Comparison of ENCODE assay signal across 12 cellular contexts in the genomic region with DNA sequence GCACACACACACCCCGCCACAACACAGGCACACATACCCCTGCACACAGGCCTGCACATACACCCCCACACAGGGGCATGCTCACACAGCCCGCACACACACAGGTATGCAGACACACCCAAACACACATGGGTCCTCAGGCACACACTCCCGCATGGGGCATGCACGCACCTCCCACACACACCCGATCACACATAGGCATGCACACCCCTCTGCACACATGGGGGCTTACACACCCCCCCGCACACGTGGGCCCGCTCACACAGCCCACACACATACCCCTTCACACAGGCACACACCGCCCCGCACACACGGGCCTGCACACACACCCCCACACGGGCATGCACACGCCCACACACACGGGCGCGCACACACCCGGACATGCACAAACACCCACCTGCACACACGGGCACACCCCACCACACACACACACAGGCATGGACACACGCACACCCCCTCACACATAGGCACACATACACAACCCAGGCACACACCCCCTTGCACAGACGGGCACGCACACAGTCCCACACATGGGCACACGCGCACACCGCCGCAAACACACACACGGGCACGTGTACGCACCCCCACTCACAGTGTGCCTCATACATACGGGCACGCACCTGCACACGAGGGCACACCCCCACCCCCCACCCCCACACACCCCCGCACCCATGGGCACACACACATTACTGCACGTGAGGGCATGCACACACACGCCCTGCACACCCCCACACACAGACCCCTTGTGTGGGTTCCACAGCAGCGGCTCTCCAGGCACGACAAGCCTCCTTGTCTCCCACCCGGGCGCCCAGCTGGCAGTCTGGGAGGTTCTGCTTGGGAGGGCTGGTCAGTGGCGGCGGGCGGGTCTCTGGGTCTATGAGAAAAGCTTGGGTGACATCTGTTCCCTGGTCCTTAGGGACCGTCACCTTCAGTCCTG. TPM values are rescaled to one million over a fixed set of nuclear protein-coding genes. Genes with fewer than 3 reads are reported as not detected.
"Had no signal": no experiment of that assay in that cellular context is flagged by ENCODE, and none has a peak within 500 bp of the region (broad histone marks: within the 10 kb centered on the region; RNA-seq: fewer than 3 reads in every experiment).

No MANE protein-coding gene starts in this region.

- H3K27ac ChIP-seq: dorsolateral prefrontal cortex, heart right ventricle, right atrium auricular region had no signal

- H3K4me1 ChIP-seq: heart right ventricle, right atrium auricular region had no signal

- H3K4me3 ChIP-seq: dorsolateral prefrontal cortex, heart right ventricle, right atrium auricular region, smooth muscle cell had no signal

- DNase-seq: activated CD4-positive, alpha-beta T cell treated with anti-CD3 and anti-CD28 coated beads, Interleukin-2, amount 50 U/mL, for 48 hours; activated CD4-positive, CD25-positive, alpha-beta regulatory T cell treated with anti-CD3 and anti-CD28 coated beads, Interleukin-2, amount 50 U/mL, for 72 hours; activated CD8-positive, alpha-beta memory T cell treated with anti-CD3 and anti-CD28 coated beads, Interleukin-2, amount 10 ng/mL, durations not matched to agents 7 days and 5 days; activated gamma-delta T cell treated with Interleukin-2 at 50 U/mL for 16 hours; activated T-cell treated with anti-CD3 and anti-CD28 coated beads, Interleukin-2, amount 50 U/mL, for 48 hours; dorsolateral prefrontal cortex; foreskin melanocyte; heart right ventricle; stimulated activated naive CD4-positive, alpha-beta T cell had no signal

- H3K9me3 ChIP-seq: heart right ventricle, right atrium auricular region had no signal

- H3K27me3 ChIP-seq: dorsolateral prefrontal cortex, heart right ventricle, right atrium auricular region had no signal

- H3K27me3 Mint-ChIP-seq: activated CD8-positive, alpha-beta memory T cell treated with anti-CD3 and anti-CD28 coated beads, Interleukin-2, amount 10 ng/mL, durations not matched to agents 7 days and 5 days had no signal

- H3K4me2 ChIP-seq: smooth muscle cell had no signal

- H3K27ac Mint-ChIP-seq: activated CD8-positive, alpha-beta memory T cell treated with anti-CD3 and anti-CD28 coated beads, Interleukin-2, amount 10 ng/mL, durations not matched to agents 7 days and 5 days had no signal

- H3K4me3 Mint-ChIP-seq: activated CD8-positive, alpha-beta memory T cell treated with anti-CD3 and anti-CD28 coated beads, Interleukin-2, amount 10 ng/mL, durations not matched to agents 7 days and 5 days had no signal

- ATAC-seq: activated CD8-positive, alpha-beta memory T cell treated with anti-CD3 and anti-CD28 coated beads, Interleukin-2, amount 10 ng/mL, durations not matched to agents 7 days and 5 days had no signal

RNA-seq across cellular contexts. Expression of a gene that starts 58.7 kb away (rescaled TPM):
- total RNA-seq: activated CD8-positive, alpha-beta memory T cell treated with anti-CD3 and anti-CD28 coated beads, Interleukin-2, amount 10 ng/mL, durations not matched to agents 7 days and 5 days; T-helper 2 cell treated with Interferon-gamma antibody and Interleukin-4, amounts not matched to agents 100 ng/mL and 5 ng/mL, for 36 hours had no signal
